Comparison of ENCODE assay signal across 8 cellular contexts in genomic region chr14:55332654-55333570, GRCh38.
DNase-seq lines count a peak whose midpoint lies in the region; ATAC-seq and TF ChIP-seq lines count a peak whose summit lies in the region.

No MANE protein-coding gene starts in this region.

- intact Hi-C loops in testis (cut with DNase I; ENCODE audit: low total_unique reads), result no loop called here

- H3K27ac ChIP-seq in testis, result peak overlapping the region; percentile 39 to 71
- no peak overlapping the region for H3K27ac ChIP-seq in neural progenitor cell

- H3K4me3 ChIP-seq in choroid plexus epithelial cell (ENCODE audit: low read depth, low read length) (no peak overlapping the region), testis (no peak overlapping the region), neural progenitor cell (no peak overlapping the region)

- H3K36me3 ChIP-seq in testis (ENCODE audit: low read depth, missing control alignments), result no peaks in the 10 kb centered on the region
- H3K36me3 ChIP-seq in neural progenitor cell, result no peaks in the 10 kb centered on the region

- peak overlapping the region; percentile 77 to 81 for H3K4me3 Mint-ChIP-seq in activated T-cell treated with anti-CD3 and anti-CD28 coated beads, Interleukin-2, amount 50 U/mL, for 72 hours
- no peak overlapping the region for H3K4me3 Mint-ChIP-seq in neural progenitor cell

- no peak overlapping the region for H2AFZ ChIP-seq in neural progenitor cell (replicated peaks)

- TF ChIP-seq CTCF in choroid plexus epithelial cell (conservative IDR thresholded peaks at IDR 0.05; ENCODE audit: low read depth, low read length) (no peak), testis (IDR thresholded peaks at IDR 0.05) (no peak), neural progenitor cell (IDR thresholded peaks at IDR 0.05) (no peak)

- 50 to 62% methylated on average over 7 of the region's 7 CpGs for WGBS in testis, 2 donors

- H3K4me1 Mint-ChIP-seq in activated T-cell treated with anti-CD3 and anti-CD28 coated beads, Interleukin-2, amount 50 U/mL, for 72 hours (ENCODE audit: low read depth), result peaks cover 83% of the 10 kb centered on the region
- no peaks in the 10 kb centered on the region for H3K4me1 Mint-ChIP-seq in neural progenitor cell

- H3K27me3 ChIP-seq in testis, result no peaks in the 10 kb centered on the region
- no peaks in the 10 kb centered on the region for H3K27me3 ChIP-seq in neural progenitor cell

- H3F3A ChIP-seq in neural progenitor cell (ENCODE audit: low read depth), result no peaks in the 10 kb centered on the region

- ATAC-seq in activated T-cell treated with anti-CD3 and anti-CD28 coated beads, Interleukin-2, amount 50 U/mL, for 72 hours (replicated peaks in 1 of 2), result peak; percentile 24 to 35
- ATAC-seq in HG03442 (IDR thresholded peaks at IDR 0.05; ENCODE audit: unreplicated experiment), result peak; percentile 44
- no peak for ATAC-seq in HG03439 (IDR thresholded peaks at IDR 0.05; ENCODE audit: unreplicated experiment)

- no peak for TF ChIP-seq POLR2A in testis (IDR thresholded peaks at IDR 0.05)

- no peak overlapping the region for H3K4me2 ChIP-seq in neural progenitor cell

- H3K9me3 Mint-ChIP-seq in activated T-cell treated with anti-CD3 and anti-CD28 coated beads, Interleukin-2, amount 50 U/mL, for 72 hours, result no peaks in the 10 kb centered on the region
- no peaks in the 10 kb centered on the region for H3K9me3 Mint-ChIP-seq in neural progenitor cell

- H3K36me3 Mint-ChIP-seq in activated T-cell treated with anti-CD3 and anti-CD28 coated beads, Interleukin-2, amount 50 U/mL, for 72 hours (ENCODE audit: insufficient read depth in 2 of 2), result peaks cover 0 to 3% of the 10 kb centered on the region in 2 donors
- no peaks in the 10 kb centered on the region for H3K36me3 Mint-ChIP-seq in neural progenitor cell

- peak overlapping the region; percentile 87 for H3K27ac Mint-ChIP-seq in activated T-cell treated with anti-CD3 and anti-CD28 coated beads, Interleukin-2, amount 50 U/mL, for 72 hours
- no peak overlapping the region for H3K27ac Mint-ChIP-seq in neural progenitor cell

- no peaks in the 10 kb centered on the region for H3K9me3 ChIP-seq in testis
- H3K9me3 ChIP-seq in neural progenitor cell (ENCODE audit: low read depth), result no peaks in the 10 kb centered on the region

- H3K4me1 ChIP-seq in testis, result peaks cover 30% of the 10 kb centered on the region
- no peaks in the 10 kb centered on the region for H3K4me1 ChIP-seq in neural progenitor cell

- no peak overlapping the region for H3K9ac ChIP-seq in neural progenitor cell

- H4K20me1 ChIP-seq in neural progenitor cell (ENCODE audit: low read depth), result no peaks in the 10 kb centered on the region

- H3K27me3 Mint-ChIP-seq in activated T-cell treated with anti-CD3 and anti-CD28 coated beads, Interleukin-2, amount 50 U/mL, for 72 hours (ENCODE audit: low read depth), result no peaks in the 10 kb centered on the region
- H3K27me3 Mint-ChIP-seq in neural progenitor cell (ENCODE audit: insufficient read depth, low read depth), result peaks cover 2% of the 10 kb centered on the region

- H3K79me2 ChIP-seq in neural progenitor cell (ENCODE audit: low read depth), result peaks cover 46% of the 10 kb centered on the region

- DNase-seq in activated T-cell treated with anti-CD3 and anti-CD28 coated beads, Interleukin-2, amount 50 U/mL, for 72 hours, result peak in 1 of 2 donors; percentile 33
- DNase-seq in activated T-cell treated with anti-CD3 and anti-CD28 coated beads for 4 hours (no peak), choroid plexus epithelial cell (ENCODE audit: low read depth) (peak; percentile 47), testis (no peak), neural progenitor cell (ENCODE audit: low spot score) (no peak)
- DNase-seq in activated CD8-positive, alpha-beta memory T cell treated with anti-CD3 and anti-CD28 coated beads, Interleukin-2, amount 50 U/mL, for 4 hours, result no peak
